8 cellular contexts compared by ENCODE assay signal in genomic region chr19:49890349-49891311, GRCh38. TPM values are rescaled to one million over a fixed set of nuclear protein-coding genes. Genes with fewer than 3 reads are reported as not detected.
DNase-seq lines count a peak whose midpoint lies in the region; ATAC-seq and TF ChIP-seq lines count a peak whose summit lies in the region.

No MANE protein-coding gene starts in this region.

- TF ChIP-seq CTCF in fibroblast of lung (conservative IDR thresholded peaks at IDR 0.05 in 1 of 2, IDR thresholded peaks at IDR 0.05 in 1 of 2; ENCODE audit: low read depth in 1 of 2, low read length in 2 of 2) (no peak), gastrocnemius medialis (IDR thresholded peaks at IDR 0.05 in 4 of 5, conservative IDR thresholded peaks at IDR 0.05 in 1 of 5) (peak in 3 of 5 experiments; percentile 5 to 24 (median 15))

- H3K27ac ChIP-seq in CD4-positive, CD25-positive, alpha-beta regulatory T cell (ENCODE audit: insufficient read depth, low read length, poor library complexity, severe bottlenecking) = no peak overlapping the region
- H3K27ac ChIP-seq in fibroblast of lung (ENCODE audit: insufficient read depth, low read length) = no peak overlapping the region
- no peak overlapping the region for H3K27ac ChIP-seq in gastrocnemius medialis

- in situ Hi-C loops in gastrocnemius medialis (cut with MboI; ENCODE audit: low sequenced_read_pairs in 4 of 4) = no loop called here

- peak overlapping the region in 2 of 3 donors; percentile 60 to 80 for H3K27ac Mint-ChIP-seq in CD4-positive, CD25-positive, alpha-beta regulatory T cell

- no peaks in the 10 kb centered on the region for H3K79me2 ChIP-seq in fibroblast of lung (ENCODE audit: control insufficient read depth, insufficient read depth, low read length)

- intact Hi-C loops in gastrocnemius medialis (cut with DNase I; ENCODE audit: low total_unique reads) = no loop called here

- H3K4me3 Mint-ChIP-seq in CD4-positive, CD25-positive, alpha-beta regulatory T cell = peak overlapping the region; percentile 80 to 88 (median 84)

- no peaks in the 10 kb centered on the region for H3K27me3 ChIP-seq in CD4-positive, CD25-positive, alpha-beta regulatory T cell (ENCODE audit: control insufficient read depth, insufficient read depth, low read length)
- no peaks in the 10 kb centered on the region for H3K27me3 ChIP-seq in fibroblast of lung (ENCODE audit: control insufficient read depth, insufficient read depth, low read length)
- peaks cover 6 to 9% (median 7%) of the 10 kb centered on the region in 3 donors for H3K27me3 ChIP-seq in gastrocnemius medialis

- no peak overlapping the region for H3K9ac ChIP-seq in fibroblast of lung (ENCODE audit: insufficient read depth, low read length)

- H3K27me3 Mint-ChIP-seq in CD4-positive, CD25-positive, alpha-beta regulatory T cell = no peaks in the 10 kb centered on the region

- H3K9me3 Mint-ChIP-seq in CD4-positive, CD25-positive, alpha-beta regulatory T cell = peaks cover 0 to 2% (median 0%) of the 10 kb centered on the region in 7 donors

- H4K20me1 ChIP-seq in fibroblast of lung (ENCODE audit: control insufficient read depth, extremely low read depth, insufficient read depth, low read length) = no peaks in the 10 kb centered on the region

- peaks cover 11% of the 10 kb centered on the region for H3K4me1 ChIP-seq in CD4-positive, CD25-positive, alpha-beta regulatory T cell (ENCODE audit: control insufficient read depth, insufficient read depth, low read length, poor library complexity, severe bottlenecking)
- H3K4me1 ChIP-seq in fibroblast of lung (ENCODE audit: control insufficient read depth, extremely low read depth, insufficient read depth, low read length) (peaks cover 3% of the 10 kb centered on the region), gastrocnemius medialis (peaks cover 2 to 12% of the 10 kb centered on the region in 2 donors)

- H3K4me3 ChIP-seq in CD4-positive, CD25-positive, alpha-beta regulatory T cell (ENCODE audit: low read depth, low read length) = no peak overlapping the region
- no peak overlapping the region for H3K4me3 ChIP-seq in fibroblast of lung (replicated peaks in 1 of 4; ENCODE audit: control extremely low read depth in 1 of 4, insufficient read depth in 1 of 4, low read depth in 3 of 4, low read length in 4 of 4)
- peak overlapping the region; percentile 36 to 61 (median 40) for H3K4me3 ChIP-seq in gastrocnemius medialis

- H3K36me3 ChIP-seq in CD4-positive, CD25-positive, alpha-beta regulatory T cell (ENCODE audit: control insufficient read depth, insufficient read depth, low read length) = no peaks in the 10 kb centered on the region
- no peaks in the 10 kb centered on the region for H3K36me3 ChIP-seq in fibroblast of lung (ENCODE audit: control insufficient read depth, insufficient read depth, low read length)
- H3K36me3 ChIP-seq in gastrocnemius medialis = peaks cover 0 to 8% of the 10 kb centered on the region in 2 donors

- ATAC-seq in CD4-positive, CD25-positive, alpha-beta regulatory T cell (ENCODE audit: low read depth in 2 of 2) = peak; percentile 78 to 85
- ATAC-seq in gastrocnemius medialis (peak; percentile 19 to 51), HG03159 (IDR thresholded peaks at IDR 0.05; ENCODE audit: unreplicated experiment) (no peak), GM21515 (IDR thresholded peaks at IDR 0.05; ENCODE audit: unreplicated experiment) (no peak), HG02571 (IDR thresholded peaks at IDR 0.05; ENCODE audit: unreplicated experiment) (no peak)

- H2AFZ ChIP-seq in fibroblast of lung (ENCODE audit: low read length) = no peak overlapping the region

- H3K9me3 ChIP-seq in CD4-positive, CD25-positive, alpha-beta regulatory T cell (ENCODE audit: control insufficient read depth in 2 of 2, low read length in 2 of 2) = no peaks in the 10 kb centered on the region
- H3K9me3 ChIP-seq in fibroblast of lung (ENCODE audit: control insufficient read depth, insufficient read depth, low read depth, low read length) = no peaks in the 10 kb centered on the region
- no peaks in the 10 kb centered on the region for H3K9me3 ChIP-seq in gastrocnemius medialis

- no peaks in the 10 kb centered on the region for H3K36me3 Mint-ChIP-seq in CD4-positive, CD25-positive, alpha-beta regulatory T cell

- no peak for TF ChIP-seq POLR2A in gastrocnemius medialis (IDR thresholded peaks at IDR 0.05)

- H3K4me1 Mint-ChIP-seq in CD4-positive, CD25-positive, alpha-beta regulatory T cell = peaks cover 0 to 25% (median 7%) of the 10 kb centered on the region in 4 donors

- DNase-seq in CD4-positive, CD25-positive, alpha-beta regulatory T cell = peak in 2 of 3 donors; percentile 66 to 72
- DNase-seq in NCI-H187 (lab: John Stamatoyannopoulos, UW) (peak; percentile 86 to 87), fibroblast of lung (ENCODE audit: low read depth in 2 of 2) (no peak), gastrocnemius medialis (no peak)
- DNase-seq in activated CD8-positive, alpha-beta memory T cell treated with anti-CD3 and anti-CD28 coated beads, Interleukin-2, amount 50 U/mL, for 48 hours = peak; percentile 84

- H3K4me2 ChIP-seq in fibroblast of lung (ENCODE audit: extremely low read depth, insufficient read depth, low read length) = peak overlapping the region; percentile 32

RNA-seq across cellular contexts. Expression of gene IL4I1, which starts 6.1 kb away (rescaled TPM):
- total RNA-seq in CD4-positive, CD25-positive, alpha-beta regulatory T cell = 3.7 TPM
- polyA plus RNA-seq in CD4-positive, CD25-positive, alpha-beta regulatory T cell = under 1 TPM; 0.20 to 0.85 (median 0.30) TPM
- total RNA-seq in fibroblast of lung = 1.2 and 1.5 TPM in 2 replicates
- 0.09 and 0.21 TPM in 2 replicates for polyA plus RNA-seq in fibroblast of lung
- polyA plus RNA-seq in fibroblast of lung (2012) = 0.52 and 0.58 TPM in 2 replicates
- 0.79 TPM in 1 of 2 replicates, not detected in the other for polyA minus RNA-seq in fibroblast of lung (ENCODE audit: low replicate concordance)
- total RNA-seq in gastrocnemius medialis = 1 to 10 TPM in 1 of 4 donors, under 1 TPM in 1, not detected in 2; 0.15 to 1.1 TPM

RNA-seq across cellular contexts. Expression of gene TBC1D17, which starts 13.1 kb away (rescaled TPM):
- 48.1 TPM for total RNA-seq in CD4-positive, CD25-positive, alpha-beta regulatory T cell
- polyA plus RNA-seq in CD4-positive, CD25-positive, alpha-beta regulatory T cell = 1 to 10 TPM; 8.8 to 9.7 (median 9.1) TPM
- total RNA-seq in fibroblast of lung (10.0 and 19.5 TPM in 2 replicates), gastrocnemius medialis (10 to 100 TPM; 48.7 to 84.3 (median 66.4) TPM)
- 32.5 and 34.2 TPM in 2 replicates for polyA plus RNA-seq in fibroblast of lung
- 42.3 and 47.1 TPM in 2 replicates for polyA plus RNA-seq in fibroblast of lung (2012)
- polyA minus RNA-seq in fibroblast of lung (ENCODE audit: low replicate concordance) = 111 and 165 TPM in 2 replicates

RNA-seq across cellular contexts. Expression of gene AKT1S1, which starts 13.5 kb away (rescaled TPM):
- total RNA-seq in CD4-positive, CD25-positive, alpha-beta regulatory T cell = 12.9 TPM
- polyA plus RNA-seq in CD4-positive, CD25-positive, alpha-beta regulatory T cell = 1 to 10 TPM; 3.0 to 4.2 (median 3.8) TPM
- total RNA-seq in fibroblast of lung = 9.2 and 12.2 TPM in 2 replicates
- 37.4 and 51.3 TPM in 2 replicates for polyA plus RNA-seq in fibroblast of lung
- 54.8 and 74.5 TPM in 2 replicates for polyA plus RNA-seq in fibroblast of lung (2012)
- polyA minus RNA-seq in fibroblast of lung (ENCODE audit: low replicate concordance) = 41.6 and 54.1 TPM in 2 replicates
- 10 to 100 TPM; 23.8 to 56.8 (median 43.4) TPM for total RNA-seq in gastrocnemius medialis

RNA-seq across cellular contexts. Expression of gene PNKP, which starts 23.3 kb away (rescaled TPM):
- 149 TPM for total RNA-seq in CD4-positive, CD25-positive, alpha-beta regulatory T cell
- polyA plus RNA-seq in CD4-positive, CD25-positive, alpha-beta regulatory T cell = 10 to 100 TPM; 26.2 to 33.5 (median 28.2) TPM
- total RNA-seq in fibroblast of lung (21.1 and 32.9 TPM in 2 replicates), gastrocnemius medialis (10 to 100 TPM; 14.9 to 43.4 (median 21.1) TPM)
- 11.0 and 17.0 TPM in 2 replicates for polyA plus RNA-seq in fibroblast of lung
- polyA plus RNA-seq in fibroblast of lung (2012) = 25.9 and 35.8 TPM in 2 replicates
- 25.4 and 45.5 TPM in 2 replicates for polyA minus RNA-seq in fibroblast of lung (ENCODE audit: low replicate concordance)

RNA-seq across cellular contexts. Expression of gene ATF5, which starts 38.4 kb away (rescaled TPM):
- 19.7 TPM for total RNA-seq in CD4-positive, CD25-positive, alpha-beta regulatory T cell
- 1 to 10 TPM in 2 of 4 donors, under 1 TPM in 2; 0.60 to 1.5 (median 1.1) TPM for polyA plus RNA-seq in CD4-positive, CD25-positive, alpha-beta regulatory T cell
- total RNA-seq in fibroblast of lung (7.9 and 8.5 TPM in 2 replicates), gastrocnemius medialis (10 to 100 TPM in 1 of 4 donors, 1 to 10 TPM in 3; 6.4 to 10.8 (median 9.0) TPM)
- 7.4 and 21.0 TPM in 2 replicates for polyA plus RNA-seq in fibroblast of lung
- 26.1 and 64.1 TPM in 2 replicates for polyA plus RNA-seq in fibroblast of lung (2012)
- 4.9 and 8.3 TPM in 2 replicates for polyA minus RNA-seq in fibroblast of lung (ENCODE audit: low replicate concordance)

Comparison
In these comparisons a context has a peak if more than half of its experiments do, and no peak if none do; other contexts are left out.
1. ATAC-seq: peak in CD4-positive, CD25-positive, alpha-beta regulatory T cell (2 of 2) and gastrocnemius medialis (2 of 2); none in HG03159 (single experiment), GM21515 (single experiment) and HG02571 (single experiment).
2. DNase-seq: peak in CD4-positive, CD25-positive, alpha-beta regulatory T cell (2 of 3), NCI-H187 (2 of 2) and activated CD8-positive, alpha-beta memory T cell treated with anti-CD3 and anti-CD28 coated beads, Interleukin-2, amount 50 U/mL, for 48 hours (single experiment); none in fibroblast of lung (0 of 2) and gastrocnemius medialis (0 of 2).
3. H3K4me3 ChIP-seq: peak in gastrocnemius medialis (4 of 4); none in CD4-positive, CD25-positive, alpha-beta regulatory T cell (single experiment) and fibroblast of lung (0 of 4).
4. CTCF ChIP-seq: peak in gastrocnemius medialis (3 of 5); none in fibroblast of lung (0 of 2).